Comparison of ENCODE assay signal across 11 cellular contexts in the genomic region with DNA sequence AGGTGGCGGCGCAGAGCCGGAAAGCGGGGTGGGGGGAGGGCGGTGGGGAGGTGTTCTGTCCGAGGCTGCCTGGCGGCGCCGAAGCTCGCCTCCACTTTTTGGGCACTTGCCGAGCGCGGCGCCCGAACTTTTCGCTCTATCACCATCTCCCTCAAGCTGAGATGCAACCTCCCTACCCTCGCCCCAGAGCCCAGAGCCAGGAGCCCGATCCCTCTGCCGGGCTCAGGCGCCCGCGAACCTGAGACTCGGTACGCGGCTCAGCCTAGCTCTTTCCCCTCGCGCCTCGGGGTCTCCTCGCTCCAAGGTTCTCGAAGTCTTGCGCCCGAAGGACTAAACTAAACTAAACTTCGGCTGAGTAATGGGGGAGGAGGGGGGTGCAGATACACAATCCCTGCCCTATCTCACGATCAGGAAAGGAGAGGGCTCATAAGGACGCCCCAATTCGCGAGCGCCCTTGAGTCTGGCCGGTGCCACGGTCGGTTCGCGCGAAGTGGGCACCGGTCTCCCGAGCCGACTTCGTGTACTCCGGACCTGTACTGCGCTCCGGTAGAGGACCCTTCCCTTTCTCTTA. TPM values are rescaled to one million over a fixed set of nuclear protein-coding genes. Genes with fewer than 3 reads are reported as not detected.
DNase-seq lines count a peak whose midpoint lies in the region; ATAC-seq and TF ChIP-seq lines count a peak whose summit lies in the region.
"Had no signal": no experiment of that assay in that cellular context is flagged by ENCODE, and none has a peak within 500 bp of the region (broad histone marks: within the 10 kb centered on the region; RNA-seq: fewer than 3 reads in every experiment).

No MANE protein-coding gene starts in this region.

- H3K4me3 Mint-ChIP-seq in activated naive CD8-positive, alpha-beta T cell treated with anti-CD3 and anti-CD28 coated beads, Interleukin-2, amount 10 ng/mL, durations not matched to agents 7 days and 5 days, result peak overlapping the region; percentile 32
- H3K4me3 Mint-ChIP-seq in activated naive CD8-positive, alpha-beta T cell treated with anti-CD3 and anti-CD28 coated beads, Interleukin-2, amount 50 U/mL, for 24 hours, result no peak overlapping the region
- H3K4me3 Mint-ChIP-seq: dendritic cell treated with granulocyte-macrophage colony-stimulating factor and Interleukin-4, amounts not matched to agents 40 ng/mL and 50 ng/mL, for 4 days had no signal

- TF ChIP-seq CTCF in vagina (IDR thresholded peaks at IDR 0.05), result no peak

- peak overlapping the region; percentile 70 for H3K27ac ChIP-seq in duodenal mucosa (ENCODE audit: low read depth, low read length)
- peak overlapping the region; percentile 92 for H3K27ac ChIP-seq in vagina
- H3K27ac ChIP-seq: PC-9 had no signal

- H3K4me3 ChIP-seq in duodenal mucosa (ENCODE audit: low read depth in 1 of 2, low read length in 2 of 2), result peak overlapping the region; percentile 10 to 15
- peak overlapping the region; percentile 56 to 67 for H3K4me3 ChIP-seq in vagina
- H3K4me3 ChIP-seq: PC-9 had no signal

- no peak overlapping the region for H3K9ac ChIP-seq in duodenal mucosa (ENCODE audit: low read depth in 1 of 2, low read length in 2 of 2)

- ATAC-seq in activated naive CD8-positive, alpha-beta T cell treated with anti-CD3 and anti-CD28 coated beads, Interleukin-2, amount 10 ng/mL, durations not matched to agents 7 days and 5 days (ENCODE audit: low read depth), result no peak
- ATAC-seq in activated naive CD8-positive, alpha-beta T cell treated with anti-CD3 and anti-CD28 coated beads, Interleukin-2, amount 50 U/mL, for 24 hours, result no peak
- no peak for ATAC-seq in GM18498 (IDR thresholded peaks at IDR 0.05; ENCODE audit: unreplicated experiment)

- H3K4me1 Mint-ChIP-seq in activated naive CD8-positive, alpha-beta T cell treated with anti-CD3 and anti-CD28 coated beads, Interleukin-2, amount 10 ng/mL, durations not matched to agents 7 days and 5 days, result peaks cover 4% of the 10 kb centered on the region
- H3K4me1 Mint-ChIP-seq in activated naive CD8-positive, alpha-beta T cell treated with anti-CD3 and anti-CD28 coated beads, Interleukin-2, amount 50 U/mL, for 24 hours, result peaks cover 10% of the 10 kb centered on the region

- H3K4me1 ChIP-seq in duodenal mucosa (ENCODE audit: control insufficient read depth in 1 of 2, insufficient read depth in 2 of 2, low read length in 2 of 2), result no peaks in the 10 kb centered on the region
- H3K4me1 ChIP-seq in vagina, result peaks cover 12% of the 10 kb centered on the region

- no peak for TF ChIP-seq POLR2A in vagina (IDR thresholded peaks at IDR 0.05)

- H3K36me3 Mint-ChIP-seq in activated naive CD8-positive, alpha-beta T cell treated with anti-CD3 and anti-CD28 coated beads, Interleukin-2, amount 10 ng/mL, durations not matched to agents 7 days and 5 days, result peaks cover 5% of the 10 kb centered on the region
- H3K36me3 Mint-ChIP-seq in activated naive CD8-positive, alpha-beta T cell treated with anti-CD3 and anti-CD28 coated beads, Interleukin-2, amount 50 U/mL, for 24 hours (ENCODE audit: low read depth), result peaks cover 6% of the 10 kb centered on the region

- peaks cover 7% of the 10 kb centered on the region for H3K9me3 Mint-ChIP-seq in activated naive CD8-positive, alpha-beta T cell treated with anti-CD3 and anti-CD28 coated beads, Interleukin-2, amount 10 ng/mL, durations not matched to agents 7 days and 5 days
- H3K9me3 Mint-ChIP-seq in activated naive CD8-positive, alpha-beta T cell treated with anti-CD3 and anti-CD28 coated beads, Interleukin-2, amount 50 U/mL, for 24 hours, result peaks cover 5% of the 10 kb centered on the region
- H3K9me3 Mint-ChIP-seq: dendritic cell treated with granulocyte-macrophage colony-stimulating factor and Interleukin-4, amounts not matched to agents 40 ng/mL and 50 ng/mL, for 4 days had no signal

- intact Hi-C loops in vagina (cut with DNase I), result no loop called here

- no peaks in the 10 kb centered on the region for H3K9me3 ChIP-seq in duodenal mucosa (ENCODE audit: control insufficient read depth in 1 of 2, low read length in 2 of 2)
- H3K9me3 ChIP-seq in vagina, result no peaks in the 10 kb centered on the region

- peaks cover 79% of the 10 kb centered on the region for H3K27me3 Mint-ChIP-seq in activated naive CD8-positive, alpha-beta T cell treated with anti-CD3 and anti-CD28 coated beads, Interleukin-2, amount 10 ng/mL, durations not matched to agents 7 days and 5 days
- H3K27me3 Mint-ChIP-seq in activated naive CD8-positive, alpha-beta T cell treated with anti-CD3 and anti-CD28 coated beads, Interleukin-2, amount 50 U/mL, for 24 hours, result peaks cover 71% of the 10 kb centered on the region

- peak overlapping the region; percentile 86 for H3K27ac Mint-ChIP-seq in activated naive CD8-positive, alpha-beta T cell treated with anti-CD3 and anti-CD28 coated beads, Interleukin-2, amount 10 ng/mL, durations not matched to agents 7 days and 5 days
- H3K27ac Mint-ChIP-seq in activated naive CD8-positive, alpha-beta T cell treated with anti-CD3 and anti-CD28 coated beads, Interleukin-2, amount 50 U/mL, for 24 hours, result no peak overlapping the region
- H3K27ac Mint-ChIP-seq: dendritic cell treated with granulocyte-macrophage colony-stimulating factor and Interleukin-4, amounts not matched to agents 40 ng/mL and 50 ng/mL, for 4 days had no signal

- H3K36me3 ChIP-seq in duodenal mucosa (ENCODE audit: control insufficient read depth in 1 of 2, insufficient read depth in 2 of 2, low read length in 2 of 2), result no peaks in the 10 kb centered on the region
- H3K36me3 ChIP-seq in vagina, result no peaks in the 10 kb centered on the region

- DNase-seq in activated naive CD8-positive, alpha-beta T cell treated with anti-CD3 and anti-CD28 coated beads, Interleukin-2, amount 10 ng/mL, durations not matched to agents 7 days and 5 days, result no peak
- no peak for DNase-seq in activated naive CD8-positive, alpha-beta T cell treated with anti-CD3 and anti-CD28 coated beads, Interleukin-2, amount 50 U/mL, for 24 hours
- DNase-seq in midbrain (lab: John Stamatoyannopoulos, UW), result peak; percentile 87
- no peak for DNase-seq in vagina (ENCODE audit: extremely low spot score in 2 of 2)
- no peak for DNase-seq in HK-2 (ENCODE audit: unreplicated experiment)
- no peak for DNase-seq in stimulated activated CD4-positive, alpha-beta T cell treated with anti-CD3 and anti-CD28 coated beads, Interleukin-15, amount 100 ng/mL, for 24 hours
- DNase-seq: DMS79, PC-9 had no signal

- POLR2A ChIA-PET in activated naive CD8-positive, alpha-beta T cell treated with anti-CD3 and anti-CD28 coated beads, Interleukin-2, amount 10 ng/mL, durations not matched to agents 7 days and 5 days (lab: Charles Lee), result no interaction called here

- H3K27me3 ChIP-seq in duodenal mucosa (ENCODE audit: control insufficient read depth in 1 of 2, insufficient read depth in 2 of 2, low read length in 2 of 2), result peaks cover 63 to 84% of the 10 kb centered on the region in 2 donors
- no peaks in the 10 kb centered on the region for H3K27me3 ChIP-seq in vagina

RNA-seq across cellular contexts. Expression of a gene that starts 1.7 kb away (rescaled TPM):
- total RNA-seq in activated naive CD8-positive, alpha-beta T cell treated with anti-CD3 and anti-CD28 coated beads, Interleukin-2, amount 10 ng/mL, durations not matched to agents 7 days and 5 days, result not detected
- total RNA-seq in vagina, result 6.9 TPM
- total RNA-seq: PC-9 had no signal
